Comparison of ENCODE assay signal across 27 cellular contexts in genomic region chr15:65334586-65335231, GRCh38. TPM values are rescaled to one million over a fixed set of nuclear protein-coding genes. Genes with fewer than 3 reads are reported as not detected.
DNase-seq lines count a peak whose midpoint lies in the region; ATAC-seq and TF ChIP-seq lines count a peak whose summit lies in the region.
"Had no signal": no experiment of that assay in that cellular context is flagged by ENCODE, and none has a peak within 500 bp of the region (broad histone marks: within the 10 kb centered on the region; RNA-seq: fewer than 3 reads in every experiment).

No MANE protein-coding gene starts in this region.

- peaks cover 4% of the 10 kb centered on the region for H3K4me1 ChIP-seq in HEK293 (ENCODE audit: control insufficient read depth, insufficient read depth, low read length)
- peaks cover 65% of the 10 kb centered on the region for H3K4me1 ChIP-seq in neural progenitor cell
- H3K4me1 ChIP-seq in A673 (ENCODE audit: insufficient read depth, low read length, poor library complexity, severe bottlenecking): peaks cover 20% of the 10 kb centered on the region
- H3K4me1 ChIP-seq: adrenal gland, esophagus muscularis mucosa had no signal

- H3K27ac ChIP-seq in HEK293 (ENCODE audit: extremely low read depth, low read depth, low read length): no peak overlapping the region
- H3K27ac ChIP-seq in neural progenitor cell: no peak overlapping the region
- H3K27ac ChIP-seq in A673 (ENCODE audit: low read depth, low read length, poor library complexity, severe bottlenecking): no peak overlapping the region
- H3K27ac ChIP-seq: adrenal gland, esophagus muscularis mucosa had no signal

- no peak for ATAC-seq in HG03565 (IDR thresholded peaks at IDR 0.05; ENCODE audit: unreplicated experiment)
- ATAC-seq: T-helper 17 cell had no signal

- H4K20me1 ChIP-seq in neural progenitor cell (ENCODE audit: low read depth): peaks cover 28% of the 10 kb centered on the region

- H3K36me3 ChIP-seq in HEK293 (ENCODE audit: control insufficient read depth in 2 of 2, insufficient read depth in 1 of 2, low read length in 2 of 2) (no peaks in the 10 kb centered on the region), neural progenitor cell (no peaks in the 10 kb centered on the region), A673 (ENCODE audit: insufficient read depth, low read length, poor library complexity, severe bottlenecking) (no peaks in the 10 kb centered on the region)
- H3K36me3 ChIP-seq: adrenal gland, esophagus muscularis mucosa, MG63 had no signal

- peaks cover 33% of the 10 kb centered on the region for H3F3A ChIP-seq in neural progenitor cell (ENCODE audit: low read depth)

- in situ Hi-C loops in Caki2 (cut with HindIII; ENCODE audit: low pct_unique_long_range_greater_than_20kb, low sequenced_read_pairs): no loop called here

- DNase-seq in Caki2 (ENCODE audit: low read depth): peak; percentile 5
- DNase-seq in ecto neural progenitor cell (ENCODE audit: low spot score): peak; percentile 68
- peak; percentile 74 for DNase-seq in neural progenitor cell (ENCODE audit: low spot score)
- DNase-seq in NCI-H2081 (lab: John Stamatoyannopoulos, UW): no peak
- no peak for DNase-seq in A673 (ENCODE audit: low spot score)
- DNase-seq: activated gamma-delta T cell; adrenal gland; AML-193; GF-D8; MG63; NCI-H1930; NCI-H510A; SIG-M5; stimulated activated CD4-positive, alpha-beta T cell treated with anti-CD3 and anti-CD28 coated beads, Interleukin-2, amount 100 ng/mL, for 48 hours; T-helper 17 cell had no signal

- no peaks in the 10 kb centered on the region for H3K27me3 ChIP-seq in neural progenitor cell
- no peaks in the 10 kb centered on the region for H3K27me3 ChIP-seq in A673 (replicated peaks; ENCODE audit: insufficient read depth, low read depth, low read length, poor library complexity)
- H3K27me3 ChIP-seq: adrenal gland, dorsolateral prefrontal cortex, MG63 had no signal

- H3K27me3 Mint-ChIP-seq in neural progenitor cell (ENCODE audit: insufficient read depth, low read depth): peaks cover 6% of the 10 kb centered on the region
- H3K27me3 Mint-ChIP-seq: type B pancreatic cell had no signal

- TF ChIP-seq CTCF in HEK293 (tag by site-specific recombination; IDR thresholded peaks at IDR 0.05) (no peak), neural progenitor cell (IDR thresholded peaks at IDR 0.05) (no peak), A673 (conservative IDR thresholded peaks at IDR 0.05; ENCODE audit: low read depth, low read length) (no peak)

- H2AFZ ChIP-seq in neural progenitor cell (replicated peaks): no peak overlapping the region

- intact Hi-C loops in A673 (cut with micrococcal nuclease; ENCODE audit: unreplicated experiment): no loop called here

- no peaks in the 10 kb centered on the region for H3K9me3 Mint-ChIP-seq in neural progenitor cell
- H3K9me3 Mint-ChIP-seq: IgD-negative memory B cell; stimulated activated naive CD8-positive, alpha-beta T cell treated with anti-CD3 and anti-CD28 coated beads, Interleukin-15, Interleukin-2, amounts not matched to agents 100 ng/mL and 50 ng/mL, for 24 hours; type B pancreatic cell had no signal

- no peak overlapping the region for H3K9ac ChIP-seq in neural progenitor cell

- H3K4me2 ChIP-seq in neural progenitor cell: peak overlapping the region; percentile 68

- CTCF ChIA-PET in HEK293 (lab: Yijun Ruan, JAX) (interaction anchor here (0.6 to 1.6 kb wide), 5 partner anchors 14 to 51 kb away, joined by 3 to 5 read pairs (median 4); no protein-coding TSS in a partner anchor), A673 (lab: Charles Lee) (no interaction called here)

- H3K9me3 ChIP-seq in HEK293 (ENCODE audit: control insufficient read depth, insufficient read depth, low read depth, low read length): no peaks in the 10 kb centered on the region
- no peaks in the 10 kb centered on the region for H3K9me3 ChIP-seq in neural progenitor cell (ENCODE audit: low read depth)
- H3K9me3 ChIP-seq in A673 (ENCODE audit: low read depth, low read length, poor library complexity, severe bottlenecking): no peaks in the 10 kb centered on the region
- H3K9me3 ChIP-seq: adrenal gland, esophagus muscularis mucosa, HAP-1, MG63 had no signal

- H3K4me3 ChIP-seq in HEK293 (ENCODE audit: low read depth, low read length) (no peak overlapping the region), neural progenitor cell (no peak overlapping the region), A673 (ENCODE audit: low read depth, low read length, poor library complexity, severe bottlenecking) (no peak overlapping the region)
- H3K4me3 ChIP-seq: adrenal gland, dorsolateral prefrontal cortex, esophagus muscularis mucosa, HAP-1, MG63 had no signal

- peaks cover 8% of the 10 kb centered on the region for H3K36me3 Mint-ChIP-seq in neural progenitor cell
- H3K36me3 Mint-ChIP-seq: type B pancreatic cell had no signal

- BruUV-seq in A673 (replicated peaks; lab: Mats Ljungman, UMichigan): no TSS peak

- H3K4me1 Mint-ChIP-seq in neural progenitor cell: peaks cover 60% of the 10 kb centered on the region

- peak overlapping the region; percentile 76 for H3K27ac Mint-ChIP-seq in neural progenitor cell
- H3K27ac Mint-ChIP-seq: stimulated activated naive CD8-positive, alpha-beta T cell treated with anti-CD3 and anti-CD28 coated beads, Interleukin-15, Interleukin-2, amounts not matched to agents 100 ng/mL and 50 ng/mL, for 24 hours; T-helper 17 cell; type B pancreatic cell had no signal

- peak overlapping the region; percentile 64 for H3K4me3 Mint-ChIP-seq in neural progenitor cell
- H3K4me3 Mint-ChIP-seq: IgD-negative memory B cell; stimulated activated naive CD8-positive, alpha-beta T cell treated with anti-CD3 and anti-CD28 coated beads, Interleukin-15, Interleukin-2, amounts not matched to agents 100 ng/mL and 50 ng/mL, for 24 hours; T-helper 17 cell had no signal

- H3K79me2 ChIP-seq in neural progenitor cell (ENCODE audit: low read depth): no peaks in the 10 kb centered on the region

- POLR2A ChIA-PET in HEK293 (lab: Yijun Ruan, JAX) (interaction anchor here (0.6 kb wide), 1 partner anchor 9 kb away, joined by 5 read pairs; no protein-coding TSS in a partner anchor), A673 (lab: Charles Lee; ENCODE audit: low non-redundant PET) (no interaction called here)

TF ChIP-seq in HEK293, 187 proteins besides CTCF, POLR2A, EP300 and RAD21 (continues in another document):
- TF ChIP-seq ZNF623 (tag by site-specific recombination; IDR thresholded peaks at IDR 0.05) (no peak), ZNF311 (tag by site-specific recombination; IDR thresholded peaks at IDR 0.05; ENCODE audit: borderline replicate concordance) (no peak), ZNF362 (tag by site-specific recombination; IDR thresholded peaks at IDR 0.05) (no peak), GLIS1 (tag by site-specific recombination; IDR thresholded peaks at IDR 0.05) (peak; percentile 99), ZNF398 (tag by site-specific recombination; IDR thresholded peaks at IDR 0.05) (0 out of 2 replicates have a peak, but pooled peaks have one; percentile 19), KLF17 (tag by site-specific recombination; IDR thresholded peaks at IDR 0.05) (0 out of 2 replicates have a peak, but pooled peaks have one; percentile 15)

RNA-seq across cellular contexts. Expression of gene RNU5B-1, which starts 30.2 kb away (rescaled TPM):
- not detected in 2 replicates for total RNA-seq in Caki2 (2014; rRNA removed; shearing (Covaris generic); ENCODE audit: low replicate concordance)
- total RNA-seq in neural progenitor cell (ENCODE audit: low replicate concordance) (not detected in 2 replicates), A673 (2021) (not detected in 2 replicates)
- total RNA-seq: esophagus muscularis mucosa, liver, skeletal muscle tissue, T-helper 17 cell had no signal

RNA-seq across cellular contexts. Expression of gene RNU5A-1, which starts 38.9 kb away (rescaled TPM):
- not detected in 2 replicates for total RNA-seq in Caki2 (2014; rRNA removed; shearing (Covaris generic); ENCODE audit: low replicate concordance)
- total RNA-seq in neural progenitor cell (ENCODE audit: low replicate concordance) (not detected in 2 replicates), A673 (2021) (not detected in 2 replicates)
- total RNA-seq: adrenal gland, cardiac septum, esophagus muscularis mucosa, liver, osteocyte, skeletal muscle tissue, T-helper 17 cell had no signal

RNA-seq across cellular contexts. Expression of gene IGDCC3, which starts 43.1 kb away (rescaled TPM):
- total RNA-seq in Caki2 (2014; rRNA removed; shearing (Covaris generic); ENCODE audit: low replicate concordance): not detected in 2 replicates
- total RNA-seq in neural progenitor cell (ENCODE audit: low replicate concordance) (15.8 and 29.4 TPM in 2 replicates), A673 (2021) (0.28 and 0.32 TPM in 2 replicates)
- total RNA-seq: cardiac septum, T-helper 17 cell had no signal

RNA-seq across cellular contexts. Expression of gene PARP16, which starts 48.0 kb away (rescaled TPM):
- 10.0 and 16.9 TPM in 2 replicates for total RNA-seq in Caki2 (2014; rRNA removed; shearing (Covaris generic); ENCODE audit: low replicate concordance)
- total RNA-seq in neural progenitor cell (ENCODE audit: low replicate concordance) (5.7 and 9.4 TPM in 2 replicates), A673 (2021) (5.7 and 7.3 TPM in 2 replicates)

Comparison
In these comparisons a context has a peak if more than half of its experiments do, and no peak if none do; other contexts are left out.
1. DNase-seq: peak in Caki2 (single experiment), ecto neural progenitor cell (single experiment) and neural progenitor cell (single experiment); none in NCI-H2081 (0 of 2) and A673 (single experiment).
2. RNA of gene IGDCC3, which starts 43.1 kb away (total RNA-seq): 15.8 to 29.4 TPM in neural progenitor cell; 0.28 to 0.32 TPM in A673 and not detected in Caki2; every median in the first group is over 10 times any median in the second.